27 cellular contexts compared by ENCODE assay signal in the genomic region with DNA sequence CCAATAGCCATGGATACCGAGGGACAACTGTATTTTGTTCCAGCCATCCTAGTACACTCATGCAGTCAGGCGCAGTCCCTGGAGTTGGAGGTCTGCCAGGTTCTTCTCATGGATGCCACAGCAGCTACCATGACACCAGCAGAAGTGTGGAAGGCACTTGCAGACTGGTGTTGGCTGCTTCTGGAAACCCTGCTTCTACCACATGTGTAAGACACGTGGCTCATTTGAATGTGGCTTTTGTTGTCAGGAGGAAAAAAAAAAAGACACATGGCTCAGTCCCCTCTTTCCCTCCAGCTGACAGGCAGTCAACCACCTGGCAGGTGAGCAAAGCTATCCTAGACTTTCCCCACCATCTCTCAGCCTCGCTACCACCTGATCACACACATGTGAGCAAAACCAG. TPM values are rescaled to one million over a fixed set of nuclear protein-coding genes. Genes with fewer than 3 reads are reported as not detected.
A peak's percentile ranks its signal among the peaks of the same experiment; 100 is the strongest.
DNase-seq lines count a peak whose midpoint lies in the region.
"Had no signal": no experiment of that assay in that cellular context is flagged by ENCODE, and none has a peak within 500 bp of the region (broad histone marks: within the 10 kb centered on the region; RNA-seq: fewer than 3 reads in every experiment).

No MANE protein-coding gene starts in this region.

- no peak overlapping the region for H3K27ac ChIP-seq in effector memory CD4-positive, alpha-beta T cell (ENCODE audit: insufficient read depth, low read length, poor library complexity, severe bottlenecking)
- H3K27ac ChIP-seq: body of pancreas, foreskin keratinocyte, tibial artery had no signal

- H3K9me3 Mint-ChIP-seq in activated CD4-positive, alpha-beta T cell treated with anti-CD3 and anti-CD28 coated beads, Interleukin-2, amount 10 ng/mL, durations not matched to agents 24 days and 14 days = no peaks in the 10 kb centered on the region
- H3K9me3 Mint-ChIP-seq: activated B cell treated with CpG ODN at 0.5 μM for 24 hours; stimulated activated naive CD8-positive, alpha-beta T cell treated with anti-CD3 and anti-CD28 coated beads, Interleukin-15, Interleukin-2, amounts not matched to agents 100 ng/mL and 50 ng/mL, for 24 hours had no signal

- no peak overlapping the region for H3K4me3 ChIP-seq in effector memory CD4-positive, alpha-beta T cell (ENCODE audit: insufficient read depth, low read depth, low read length, poor library complexity, severe bottlenecking)
- H3K4me3 ChIP-seq: body of pancreas, HAP-1, tibial artery had no signal

- H3K36me3 ChIP-seq in effector memory CD4-positive, alpha-beta T cell (ENCODE audit: control insufficient read depth, insufficient read depth, low read length) = no peaks in the 10 kb centered on the region
- H3K36me3 ChIP-seq: BE2C, HAP-1, tibial artery had no signal

- H3K27me3 ChIP-seq in effector memory CD4-positive, alpha-beta T cell (replicated peaks; ENCODE audit: control insufficient read depth, insufficient read depth, low read length, poor library complexity, severe bottlenecking) = no peaks in the 10 kb centered on the region
- H3K27me3 ChIP-seq: BE2C, body of pancreas, foreskin keratinocyte, tibial artery had no signal

- no peaks in the 10 kb centered on the region for H3K9me3 ChIP-seq in effector memory CD4-positive, alpha-beta T cell (ENCODE audit: control insufficient read depth, low read length)
- H3K9me3 ChIP-seq: BE2C, body of pancreas, HAP-1, tibial artery had no signal

- no peaks in the 10 kb centered on the region for H3K4me1 Mint-ChIP-seq in activated CD4-positive, alpha-beta T cell treated with anti-CD3 and anti-CD28 coated beads, Interleukin-2, amount 10 ng/mL, durations not matched to agents 24 days and 14 days
- H3K4me1 Mint-ChIP-seq: activated B cell treated with CpG ODN at 0.5 μM for 24 hours; activated CD4-positive, alpha-beta memory T cell treated with anti-CD3 and anti-CD28 coated beads, Interleukin-2, amount 10 ng/mL, durations not matched to agents 7 days and 5 days; naive thymus-derived CD4-positive, alpha-beta T cell had no signal

- no peak overlapping the region for H3K27ac Mint-ChIP-seq in activated CD4-positive, alpha-beta T cell treated with anti-CD3 and anti-CD28 coated beads, Interleukin-2, amount 10 ng/mL, durations not matched to agents 24 days and 14 days
- H3K27ac Mint-ChIP-seq: activated B cell treated with CpG ODN at 0.5 μM for 24 hours; activated CD4-positive, alpha-beta memory T cell treated with anti-CD3 and anti-CD28 coated beads, Interleukin-2, amount 10 ng/mL, durations not matched to agents 7 days and 5 days; naive thymus-derived CD4-positive, alpha-beta T cell; stimulated activated naive CD8-positive, alpha-beta T cell treated with anti-CD3 and anti-CD28 coated beads, Interleukin-15, Interleukin-2, amounts not matched to agents 100 ng/mL and 50 ng/mL, for 24 hours had no signal

- peak; percentile 19 for DNase-seq in NCI-H2196 (lab: John Stamatoyannopoulos, UW; ENCODE audit: unreplicated experiment)
- no peak for DNase-seq in NCI-H2196 treated with DMSO at 0.1 percent for 48 hours (lab: John Stamatoyannopoulos, UW; ENCODE audit: unreplicated experiment)
- peak; percentile 67 for DNase-seq in NCI-H1417 treated with DMSO at 0.1 percent for 48 hours (lab: John Stamatoyannopoulos, UW)
- DNase-seq in NCI-H345 treated with DMSO at 0.1 percent for 48 hours (lab: John Stamatoyannopoulos, UW; ENCODE audit: unreplicated experiment) = peak; percentile 79
- DNase-seq in activated CD4-positive, alpha-beta T cell treated with anti-CD3 and anti-CD28 coated beads, Interleukin-2, amount 10 ng/mL, durations not matched to agents 24 days and 14 days = no peak
- no peak for DNase-seq in effector memory CD4-positive, alpha-beta T cell
- no peak for DNase-seq in NCI-H446 treated with DMSO at 0.1 percent for 48 hours (lab: John Stamatoyannopoulos, UW)
- DNase-seq in KG1 (lab: John Stamatoyannopoulos, UW) = no peak
- DNase-seq: activated B cell treated with CpG ODN at 0.5 μM for 24 hours; activated CD4-positive, alpha-beta memory T cell treated with anti-CD3 and anti-CD28 coated beads, Interleukin-2, amount 10 ng/mL, durations not matched to agents 7 days and 5 days; activated effector memory CD4-positive, alpha-beta T cell treated with anti-CD3 and anti-CD28 coated beads, Interleukin-2, amount 50 U/mL, for 16 hours; BE2C; body of pancreas; Calu3; effector CD4-positive, alpha-beta T cell; foreskin keratinocyte; mesendoderm; naive thymus-derived CD4-positive, alpha-beta T cell; NCI-H524; retina; stimulated activated CD4-positive, alpha-beta T cell treated with anti-CD3 and anti-CD28 coated beads, Interleukin-2, amount 100 ng/mL, for 48 hours; tibial artery had no signal

- H3K27me3 Mint-ChIP-seq in activated CD4-positive, alpha-beta T cell treated with anti-CD3 and anti-CD28 coated beads, Interleukin-2, amount 10 ng/mL, durations not matched to agents 24 days and 14 days = peaks cover 12% of the 10 kb centered on the region

- H3K36me3 Mint-ChIP-seq in activated CD4-positive, alpha-beta T cell treated with anti-CD3 and anti-CD28 coated beads, Interleukin-2, amount 10 ng/mL, durations not matched to agents 24 days and 14 days (ENCODE audit: low read depth) = no peaks in the 10 kb centered on the region

- no peaks in the 10 kb centered on the region for H3K4me1 ChIP-seq in effector memory CD4-positive, alpha-beta T cell (ENCODE audit: control insufficient read depth, insufficient read depth, low read length, poor library complexity, severe bottlenecking)
- H3K4me1 ChIP-seq: BE2C, body of pancreas, foreskin keratinocyte, HAP-1, tibial artery had no signal

- no peak overlapping the region for H3K4me3 Mint-ChIP-seq in activated CD4-positive, alpha-beta T cell treated with anti-CD3 and anti-CD28 coated beads, Interleukin-2, amount 10 ng/mL, durations not matched to agents 24 days and 14 days
- H3K4me3 Mint-ChIP-seq: activated B cell treated with CpG ODN at 0.5 μM for 24 hours; activated CD4-positive, alpha-beta memory T cell treated with anti-CD3 and anti-CD28 coated beads, Interleukin-2, amount 10 ng/mL, durations not matched to agents 7 days and 5 days; naive thymus-derived CD4-positive, alpha-beta T cell; stimulated activated naive CD8-positive, alpha-beta T cell treated with anti-CD3 and anti-CD28 coated beads, Interleukin-15, Interleukin-2, amounts not matched to agents 100 ng/mL and 50 ng/mL, for 24 hours had no signal

- intact Hi-C loops in activated CD4-positive, alpha-beta T cell treated with anti-CD3 and anti-CD28 coated beads, Interleukin-2, amount 10 ng/mL, durations not matched to agents 24 days and 14 days (cut with micrococcal nuclease) = no loop called here

RNA-seq across cellular contexts. Expression of a gene that starts 19.4 kb away (rescaled TPM):
- not detected in 2 replicates for total RNA-seq in activated CD4-positive, alpha-beta T cell treated with anti-CD3 and anti-CD28 coated beads, Interleukin-2, amount 10 ng/mL, durations not matched to agents 24 days and 14 days
- total RNA-seq: A172; activated B cell treated with CpG ODN at 0.5 μM for 24 hours; activated CD4-positive, alpha-beta memory T cell treated with anti-CD3 and anti-CD28 coated beads, Interleukin-2, amount 10 ng/mL, durations not matched to agents 7 days and 5 days; body of pancreas; Calu3; chondrocyte; foreskin keratinocyte; naive thymus-derived CD4-positive, alpha-beta T cell; osteocyte had no signal

Comparison
In these comparisons a context has a peak if more than half of its experiments do, and no peak if none do; other contexts are left out.
1. DNase-seq: peak in NCI-H2196 (single experiment), NCI-H1417 treated with DMSO at 0.1 percent for 48 hours (single experiment) and NCI-H345 treated with DMSO at 0.1 percent for 48 hours (single experiment); none in NCI-H2196 treated with DMSO at 0.1 percent for 48 hours (single experiment), activated CD4-positive, alpha-beta T cell treated with anti-CD3 and anti-CD28 coated beads, Interleukin-2, amount 10 ng/mL, durations not matched to agents 24 days and 14 days (single experiment), effector memory CD4-positive, alpha-beta T cell (0 of 3), NCI-H446 treated with DMSO at 0.1 percent for 48 hours (single experiment) and KG1 (single experiment).